ENCODE assay signal across 22 cellular contexts in genomic region chr5:9820696-9821449, GRCh38.
DNase-seq lines count a peak whose midpoint lies in the region; ATAC-seq and TF ChIP-seq lines count a peak whose summit lies in the region.
"Had no signal": no experiment of that assay in that cellular context is flagged by ENCODE, and none has a peak within 500 bp of the region (broad histone marks: within the 10 kb centered on the region; RNA-seq: fewer than 3 reads in every experiment).

No MANE protein-coding gene starts in this region.

- H3K36me3 ChIP-seq in fibroblast of lung (ENCODE audit: control insufficient read depth, insufficient read depth, low read length) (no peaks in the 10 kb centered on the region), mesenchymal stem cell (ENCODE audit: control insufficient read depth in 1 of 2, insufficient read depth in 2 of 2, low read depth in 1 of 2, low read length in 2 of 2) (no peaks in the 10 kb centered on the region)
- H3K36me3 ChIP-seq: heart right ventricle, prostate gland, spleen, suprapubic skin had no signal

- H4K20me1 ChIP-seq in fibroblast of lung (ENCODE audit: control insufficient read depth, extremely low read depth, insufficient read depth, low read length): no peaks in the 10 kb centered on the region

- no peaks in the 10 kb centered on the region for H3K4me1 ChIP-seq in fibroblast of lung (ENCODE audit: control insufficient read depth, extremely low read depth, insufficient read depth, low read length)
- H3K4me1 ChIP-seq in mesenchymal stem cell (ENCODE audit: control insufficient read depth, insufficient read depth, low read depth, low read length): no peaks in the 10 kb centered on the region
- H3K4me1 ChIP-seq: heart right ventricle, prostate gland, spleen, suprapubic skin had no signal

- DNase-seq in ELR (ENCODE audit: low read depth) (peak; percentile 9), M059J (ENCODE audit: low read depth) (peak; percentile 16), fibroblast of lung (ENCODE audit: low read depth in 2 of 2) (peak in 1 of 2 donors; percentile 5), osteocyte (ENCODE audit: extremely low spot score, unreplicated experiment) (no peak), mesenchymal stem cell (no peak), AML-193 (lab: John Stamatoyannopoulos, UW) (no peak)
- DNase-seq: activated CD4-positive, alpha-beta memory T cell treated with anti-CD3 and anti-CD28 coated beads for 36 hours; activated T-cell treated with anti-CD3 and anti-CD28 coated beads, Interleukin-2, amount 50 U/mL, for 24 hours; DMS 273 treated with DMSO at 0.1 percent for 48 hours; heart right ventricle; islet precursor cell; natural killer cell; NCI-H2029 treated with DMSO at 0.1 percent for 48 hours; NCI-H446; spleen had no signal

- no peak for TF ChIP-seq CTCF in fibroblast of lung (conservative IDR thresholded peaks at IDR 0.05 in 1 of 2, IDR thresholded peaks at IDR 0.05 in 1 of 2; ENCODE audit: low read depth in 1 of 2, low read length in 2 of 2)
- TF ChIP-seq CTCF in osteocyte (IDR thresholded peaks at IDR 0.05): no peak

- H3K9me3 ChIP-seq in fibroblast of lung (ENCODE audit: control insufficient read depth, insufficient read depth, low read depth, low read length): no peaks in the 10 kb centered on the region
- no peaks in the 10 kb centered on the region for H3K9me3 ChIP-seq in mesenchymal stem cell (ENCODE audit: control insufficient read depth, low read length)
- H3K9me3 ChIP-seq: heart right ventricle, prostate gland, suprapubic skin had no signal

- H3K4me3 ChIP-seq in fibroblast of lung (replicated peaks in 1 of 4; ENCODE audit: control extremely low read depth in 1 of 4, insufficient read depth in 1 of 4, low read depth in 3 of 4, low read length in 4 of 4): peak overlapping the region in 1 of 4 experiments; percentile 5
- no peak overlapping the region for H3K4me3 ChIP-seq in mesenchymal stem cell (ENCODE audit: insufficient read depth in 1 of 2, low read depth in 1 of 2, low read length in 2 of 2)
- H3K4me3 ChIP-seq: heart right ventricle, prostate gland, spleen, suprapubic skin had no signal

- H3K9me3 Mint-ChIP-seq in osteocyte (ENCODE audit: unreplicated experiment): no peaks in the 10 kb centered on the region
- H3K9me3 Mint-ChIP-seq: activated CD4-positive, alpha-beta memory T cell treated with anti-CD3 and anti-CD28 coated beads for 36 hours; activated T-cell treated with anti-CD3 and anti-CD28 coated beads, Interleukin-2, amount 50 U/mL, for 24 hours had no signal

- H2AK5ac ChIP-seq in mesenchymal stem cell (ENCODE audit: low read length, severe bottlenecking): no peak overlapping the region

- H2AFZ ChIP-seq in fibroblast of lung (ENCODE audit: low read length): peak overlapping the region; percentile 5
- H2AFZ ChIP-seq in mesenchymal stem cell (ENCODE audit: low read depth, low read length): no peak overlapping the region

- no peak overlapping the region for H3K4me3 Mint-ChIP-seq in osteocyte (ENCODE audit: unreplicated experiment)
- H3K4me3 Mint-ChIP-seq: activated CD4-positive, alpha-beta memory T cell treated with anti-CD3 and anti-CD28 coated beads for 36 hours; activated naive CD8-positive, alpha-beta T cell; activated T-cell treated with anti-CD3 and anti-CD28 coated beads, Interleukin-2, amount 50 U/mL, for 24 hours; CD14-positive monocyte; natural killer cell had no signal

- H4K8ac ChIP-seq in mesenchymal stem cell (ENCODE audit: low read length): no peak overlapping the region

- H3K9ac ChIP-seq in fibroblast of lung (ENCODE audit: insufficient read depth, low read length) (no peak overlapping the region), mesenchymal stem cell (ENCODE audit: low read length) (no peak overlapping the region)

- H3K18ac ChIP-seq in mesenchymal stem cell (ENCODE audit: low read depth in 1 of 2, low read length in 2 of 2): no peak overlapping the region

- H3K4me2 ChIP-seq in fibroblast of lung (ENCODE audit: extremely low read depth, insufficient read depth, low read length): no peak overlapping the region
- no peak overlapping the region for H3K4me2 ChIP-seq in mesenchymal stem cell (ENCODE audit: low read length, poor library complexity, severe bottlenecking)

- H3K79me2 ChIP-seq in fibroblast of lung (ENCODE audit: control insufficient read depth, insufficient read depth, low read length): no peaks in the 10 kb centered on the region

- H3K27me3 ChIP-seq in fibroblast of lung (ENCODE audit: control insufficient read depth, insufficient read depth, low read length) (no peaks in the 10 kb centered on the region), mesenchymal stem cell (ENCODE audit: control insufficient read depth in 1 of 2, insufficient read depth in 1 of 2, low read length in 2 of 2) (no peaks in the 10 kb centered on the region)
- H3K27me3 ChIP-seq: heart right ventricle, spleen, suprapubic skin had no signal

- H3K36me3 Mint-ChIP-seq in osteocyte (ENCODE audit: unreplicated experiment): no peaks in the 10 kb centered on the region
- H3K36me3 Mint-ChIP-seq: activated CD4-positive, alpha-beta memory T cell treated with anti-CD3 and anti-CD28 coated beads for 36 hours; activated naive CD8-positive, alpha-beta T cell; brain; CD14-positive monocyte; natural killer cell had no signal

- no peak overlapping the region for H2BK5ac ChIP-seq in mesenchymal stem cell (ENCODE audit: low read depth, low read length, poor library complexity, severe bottlenecking)

- H3K4me1 Mint-ChIP-seq in osteocyte (ENCODE audit: unreplicated experiment): peaks cover 15% of the 10 kb centered on the region
- H3K4me1 Mint-ChIP-seq: CD14-positive monocyte, natural killer cell had no signal

- 52% methylated on average over 3 of the region's 4 CpGs for WGBS in mesenchymal stem cell

- H2BK120ac ChIP-seq in mesenchymal stem cell (ENCODE audit: low read depth, low read length): no peak overlapping the region

- H3K23ac ChIP-seq in mesenchymal stem cell (ENCODE audit: low read length in 2 of 2): no peak overlapping the region

- H3K27ac Mint-ChIP-seq in osteocyte (ENCODE audit: unreplicated experiment): peak overlapping the region; percentile 46
- H3K27ac Mint-ChIP-seq: activated CD4-positive, alpha-beta memory T cell treated with anti-CD3 and anti-CD28 coated beads for 36 hours; activated naive CD8-positive, alpha-beta T cell; activated T-cell treated with anti-CD3 and anti-CD28 coated beads, Interleukin-2, amount 50 U/mL, for 24 hours; CD14-positive monocyte; natural killer cell had no signal

- no peak overlapping the region for H3K4ac ChIP-seq in mesenchymal stem cell (ENCODE audit: low read depth in 1 of 2, low read length in 2 of 2)

- H3K14ac ChIP-seq in mesenchymal stem cell (ENCODE audit: low read length in 2 of 2): no peak overlapping the region

- H2BK15ac ChIP-seq in mesenchymal stem cell (ENCODE audit: low read depth, poor library complexity, severe bottlenecking): no peak overlapping the region

- H4K91ac ChIP-seq in mesenchymal stem cell (ENCODE audit: low read length): no peak overlapping the region

- no peaks in the 10 kb centered on the region for H3K79me1 ChIP-seq in mesenchymal stem cell (replicated peaks; ENCODE audit: low read length, poor library complexity, severe bottlenecking)

- no peak for ATAC-seq in GM21723 (IDR thresholded peaks at IDR 0.05; ENCODE audit: unreplicated experiment)
- ATAC-seq: heart right ventricle, natural killer cell had no signal

- H3K27ac ChIP-seq in fibroblast of lung (ENCODE audit: insufficient read depth, low read length) (no peak overlapping the region), mesenchymal stem cell (ENCODE audit: low read length, poor library complexity, severe bottlenecking) (no peak overlapping the region)
- H3K27ac ChIP-seq: epithelial cell of prostate, prostate gland, spleen, suprapubic skin had no signal

- no peak overlapping the region for H2BK12ac ChIP-seq in mesenchymal stem cell (ENCODE audit: low read length in 2 of 2)

- no peaks in the 10 kb centered on the region for H3K27me3 Mint-ChIP-seq in osteocyte (ENCODE audit: unreplicated experiment)
- H3K27me3 Mint-ChIP-seq: activated CD4-positive, alpha-beta memory T cell treated with anti-CD3 and anti-CD28 coated beads for 36 hours; activated naive CD8-positive, alpha-beta T cell; activated T-cell treated with anti-CD3 and anti-CD28 coated beads, Interleukin-2, amount 50 U/mL, for 24 hours; brain had no signal

Comparison
In these comparisons a context has a peak if more than half of its experiments do, and no peak if none do; other contexts are left out.
1. DNase-seq: peak in ELR (single experiment) and M059J (single experiment); none in osteocyte (single experiment), mesenchymal stem cell (single experiment) and AML-193 (0 of 2).